17 cellular contexts compared by ENCODE assay signal in the genomic region with DNA sequence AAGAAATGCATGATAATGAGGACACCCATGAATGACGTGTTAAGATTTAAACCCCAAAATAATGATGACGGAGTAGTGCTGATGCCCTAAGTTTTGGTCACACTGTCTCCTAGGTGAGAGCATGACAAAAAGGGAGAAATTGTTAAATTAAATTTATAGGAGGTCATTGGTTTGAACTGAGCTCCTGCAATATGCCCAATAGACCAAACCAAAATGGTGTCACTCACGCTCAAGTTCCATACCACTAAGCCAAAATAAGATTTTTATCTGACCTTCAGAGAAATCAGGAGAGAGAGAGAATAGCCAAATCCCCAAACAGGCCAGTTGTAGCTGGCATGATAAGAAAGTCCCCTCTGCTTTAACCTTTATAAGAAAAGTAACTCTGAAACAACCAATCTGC.
"Had no signal": no experiment of that assay in that cellular context is flagged by ENCODE, and none has a peak within 500 bp of the region (broad histone marks: within the 10 kb centered on the region; RNA-seq: fewer than 3 reads in every experiment).

No MANE protein-coding gene starts in this region.

- H3K36me3 Mint-ChIP-seq: activated naive CD4-positive, alpha-beta T cell treated with anti-CD3 and anti-CD28 coated beads, Interleukin-2, amount 50 U/mL, for 72 hours had no signal

- H3K9me3 Mint-ChIP-seq: activated naive CD4-positive, alpha-beta T cell treated with anti-CD3 and anti-CD28 coated beads, Interleukin-2, amount 50 U/mL, for 72 hours; naive thymus-derived CD8-positive, alpha-beta T cell had no signal

- ATAC-seq: activated naive CD4-positive, alpha-beta T cell treated with anti-CD3 and anti-CD28 coated beads, Interleukin-2, amount 50 U/mL, for 72 hours; mucosa of descending colon; naive thymus-derived CD8-positive, alpha-beta T cell had no signal

- DNase-seq: activated CD4-positive, alpha-beta T cell treated with anti-CD3 and anti-CD28 coated beads for 48 hours; activated effector memory CD4-positive, alpha-beta T cell treated with anti-CD3 and anti-CD28 coated beads, Interleukin-2, amount 50 U/mL, for 16 hours; activated T-cell treated with anti-CD3 and anti-CD28 coated beads for 4 hours; amniotic stem cell; effector memory CD4-positive, alpha-beta T cell; foreskin melanocyte; head of caudate nucleus; mucosa of descending colon; naive thymus-derived CD8-positive, alpha-beta T cell; nucleus accumbens; posterior cingulate gyrus; stimulated activated CD4-positive, alpha-beta T cell treated with anti-CD3 and anti-CD28 coated beads, Interleukin-2, amount 100 ng/mL, for 48 hours; stimulated activated naive CD4-positive, alpha-beta T cell; T-helper 2 cell; tibial artery had no signal

- H3K27me3 Mint-ChIP-seq: naive thymus-derived CD8-positive, alpha-beta T cell had no signal

- H3K36me3 ChIP-seq: tibial artery, vagina had no signal

- H3K27me3 ChIP-seq: tibial artery, vagina had no signal

- H3K9me3 ChIP-seq: mucosa of descending colon, tibial artery, vagina had no signal

- H3K4me3 ChIP-seq: mucosa of descending colon, tibial artery, vagina had no signal

- H3K27ac ChIP-seq: tibial artery, vagina had no signal
